1 cellular context compared by ENCODE assay signal in genomic region chr20:48921883-48922867, GRCh38.
A peak's percentile ranks its signal among the peaks of the same experiment; 100 is the strongest.
TF ChIP-seq lines count a peak whose summit lies in the region.

No MANE protein-coding gene starts in this region.

TF ChIP-seq in K562, 482 proteins besides CTCF, POLR2A, EP300 and RAD21 (continued from another document and continues in another):
- no peak; the same call in 1 of the 2 replicates for TF ChIP-seq ATF7 (IDR thresholded peaks at IDR 0.05)
- TF ChIP-seq CXXC5 (CRISPR knock-in tag; IDR thresholded peaks at IDR 0.05): 0 out of 2 replicates have a peak, but pooled peaks have one; percentile 34
- TF ChIP-seq ATF4 (CRISPR knock-in tag; IDR thresholded peaks at IDR 0.05): no peak
- peak; percentile 22 for TF ChIP-seq PHF20 (IDR thresholded peaks at IDR 0.05; ENCODE audit: partially characterized antibody)
- 0 out of 2 replicates have a peak, but pooled peaks have one; percentile 9 for TF ChIP-seq TARDBP (IDR thresholded peaks at IDR 0.05)
- no peak for TF ChIP-seq NCOR1 (IDR thresholded peaks at IDR 0.05)
- no peak for TF ChIP-seq BCOR (IDR thresholded peaks at IDR 0.05)
- TF ChIP-seq IRF1 (CRISPR knock-in tag; IDR thresholded peaks at IDR 0.05; ENCODE audit: borderline replicate concordance): no peak
- no peak for TF ChIP-seq BDP1 (IDR thresholded peaks at IDR 0.05; ENCODE audit: insufficient read depth, insufficient read length)
- TF ChIP-seq ID3 (CRISPR knock-in tag; IDR thresholded peaks at IDR 0.05): no peak
- TF ChIP-seq ID3 (tag; IDR thresholded peaks at IDR 0.05): 0 out of 2 replicates have a peak, but pooled peaks have one; percentile 39
- peak; percentile 19 for TF ChIP-seq TAF9B (IDR thresholded peaks at IDR 0.05; ENCODE audit: partially characterized antibody)
- no peak for TF ChIP-seq ZNF586 (CRISPR knock-in tag; conservative IDR thresholded peaks at IDR 0.05)
- no peak for TF ChIP-seq MCM2 (IDR thresholded peaks at IDR 0.05; ENCODE audit: low read depth)
- TF ChIP-seq CCAR2 (IDR thresholded peaks at IDR 0.05; ENCODE audit: low read depth, low read length): no peak
- peak; percentile 46; the same call in 1 of the 2 replicates for TF ChIP-seq SMAD4 (CRISPR knock-in tag; conservative IDR thresholded peaks at IDR 0.05)
- TF ChIP-seq ILK (tag; IDR thresholded peaks at IDR 0.05; ENCODE audit: borderline replicate concordance, low read depth): no peak
- peak; percentile 49; the same call in 1 of the 2 replicates for TF ChIP-seq L3MBTL2 (IDR thresholded peaks at IDR 0.05)
- no peak for TF ChIP-seq SFPQ (IDR thresholded peaks at IDR 0.05; ENCODE audit: low read depth, low read length)
- TF ChIP-seq ZBTB40 (IDR thresholded peaks at IDR 0.05): no peak
- 0 out of 2 replicates have a peak, but pooled peaks have one; percentile 21 for TF ChIP-seq ZBTB40 (CRISPR knock-in tag; IDR thresholded peaks at IDR 0.05)
- no peak for TF ChIP-seq FOXM1 (IDR thresholded peaks at IDR 0.05; ENCODE audit: low read depth)
- TF ChIP-seq FOXM1 (CRISPR knock-in tag; IDR thresholded peaks at IDR 0.05; ENCODE audit: low read depth): no peak
- TF ChIP-seq SMARCA4 (IDR thresholded peaks at IDR 0.05): no peak
- TF ChIP-seq LARP7 (IDR thresholded peaks at IDR 0.05): no peak
- TF ChIP-seq ZBTB11 (CRISPR knock-in tag; IDR thresholded peaks at IDR 0.05): peak in 1 of 3 experiments; percentile 64; a peak in 2 of 6 replicates
- TF ChIP-seq ETS2 (tag; IDR thresholded peaks at IDR 0.05; ENCODE audit: borderline replicate concordance, poor library complexity, severe bottlenecking): no peak
- TF ChIP-seq ZNF518B (CRISPR knock-in tag; IDR thresholded peaks at IDR 0.05): no peak
- TF ChIP-seq ZNF282 (CRISPR knock-in tag; IDR thresholded peaks at IDR 0.05): no peak
- no peak for TF ChIP-seq ZNF778 (CRISPR knock-in tag; IDR thresholded peaks at IDR 0.05)
- no peak for TF ChIP-seq KAT2B (IDR thresholded peaks at IDR 0.05; ENCODE audit: low read depth, low read length)
- peak; percentile 65; the same call in 1 of the 2 replicates for TF ChIP-seq HDAC8 (tag; IDR thresholded peaks at IDR 0.05)
- no peak for TF ChIP-seq BHLHE40 (IDR thresholded peaks at IDR 0.05; ENCODE audit: low read length)
- peak; percentile 82 for TF ChIP-seq ZFX (CRISPR knock-in tag; IDR thresholded peaks at IDR 0.05)
- no peak for TF ChIP-seq SUPT5H (IDR thresholded peaks at IDR 0.05)
- no peak for TF ChIP-seq ARID3A (IDR thresholded peaks at IDR 0.05; ENCODE audit: borderline replicate concordance, low read depth, low read length)
- TF ChIP-seq BRD4 (IDR thresholded peaks at IDR 0.05): no peak
- TF ChIP-seq SLC30A9 (CRISPR knock-in tag; IDR thresholded peaks at IDR 0.05): no peak
- TF ChIP-seq KDM2B (CRISPR knock-in tag; IDR thresholded peaks at IDR 0.05): no peak
- peak; percentile 82; the same call in 1 of the 2 replicates for TF ChIP-seq PRMT5 (CRISPR knock-in tag; IDR thresholded peaks at IDR 0.05)
- TF ChIP-seq ELF1 (tag; IDR thresholded peaks at IDR 0.05): peak; percentile 68; the same call in 1 of the 2 replicates
